In genomic region chr4:19645589-19645988, GRCh38 we compare ENCODE assay signal across 22 cellular contexts.
DNase-seq lines count a peak whose midpoint lies in the region; ATAC-seq and TF ChIP-seq lines count a peak whose summit lies in the region.
"Had no signal": no experiment of that assay in that cellular context is flagged by ENCODE, and none has a peak within 500 bp of the region (broad histone marks: within the 10 kb centered on the region; RNA-seq: fewer than 3 reads in every experiment).

No MANE protein-coding gene starts in this region.

- no peak overlapping the region for H3K4me3 Mint-ChIP-seq in neural progenitor cell
- H3K4me3 Mint-ChIP-seq: CD14-positive monocyte; CD4-positive, alpha-beta memory T cell; CD4-positive, CD25-positive, alpha-beta regulatory T cell; CD8-positive, alpha-beta memory T cell had no signal

- DNase-seq in amniotic epithelial cell (ENCODE audit: low read depth) (peak; percentile 52), iris pigment epithelial cell (ENCODE audit: low read depth) (peak; percentile 22), neural progenitor cell (ENCODE audit: low spot score) (no peak), G401 (ENCODE audit: low spot score) (no peak), T-helper 1 cell (no peak)
- DNase-seq: 8988T; ACHN; BE2C; C1 segment of cervical spinal cord; CD4-positive, alpha-beta memory T cell; CD4-positive, CD25-positive, alpha-beta regulatory T cell; CD8-positive, alpha-beta memory T cell; COR-L47; DMS 273 treated with DMSO at 0.1 percent for 48 hours; DMS153; DMS53; DMS79; GDM1 had no signal

- no peak for TF ChIP-seq CTCF in neural progenitor cell (IDR thresholded peaks at IDR 0.05)

- no peaks in the 10 kb centered on the region for H3K79me2 ChIP-seq in neural progenitor cell (ENCODE audit: low read depth)

- H3K36me3 ChIP-seq in neural progenitor cell = no peaks in the 10 kb centered on the region
- H3K36me3 ChIP-seq: BE2C, BLaER1 had no signal

- peak overlapping the region; percentile 36 for H2AFZ ChIP-seq in neural progenitor cell (replicated peaks)

- in situ Hi-C loops in G401 (cut with HindIII; ENCODE audit: low sequenced_read_pairs) = no loop called here

- no peaks in the 10 kb centered on the region for H3K36me3 Mint-ChIP-seq in neural progenitor cell
- H3K36me3 Mint-ChIP-seq: CD14-positive monocyte; CD4-positive, alpha-beta memory T cell; CD4-positive, CD25-positive, alpha-beta regulatory T cell; CD8-positive, alpha-beta memory T cell had no signal

- H3K9me3 Mint-ChIP-seq in neural progenitor cell = peaks cover 2% of the 10 kb centered on the region

- H3K27ac ChIP-seq in neural progenitor cell = no peak overlapping the region
- H3K27ac ChIP-seq: BLaER1 had no signal

- no peak overlapping the region for H3K4me2 ChIP-seq in neural progenitor cell
- H3K4me2 ChIP-seq: BLaER1 had no signal

- H4K20me1 ChIP-seq in neural progenitor cell (ENCODE audit: low read depth) = no peaks in the 10 kb centered on the region
- H4K20me1 ChIP-seq: BLaER1 had no signal

- no peaks in the 10 kb centered on the region for H3F3A ChIP-seq in neural progenitor cell (ENCODE audit: low read depth)

- H3K27me3 Mint-ChIP-seq in neural progenitor cell (ENCODE audit: insufficient read depth, low read depth) = no peaks in the 10 kb centered on the region
- H3K27me3 Mint-ChIP-seq: CD4-positive, alpha-beta memory T cell; CD4-positive, CD25-positive, alpha-beta regulatory T cell; CD8-positive, alpha-beta memory T cell had no signal

- no peaks in the 10 kb centered on the region for H3K4me1 Mint-ChIP-seq in neural progenitor cell
- H3K4me1 Mint-ChIP-seq: CD14-positive monocyte; CD4-positive, alpha-beta memory T cell; CD8-positive, alpha-beta memory T cell had no signal

- no peaks in the 10 kb centered on the region for H3K4me1 ChIP-seq in neural progenitor cell
- H3K4me1 ChIP-seq: BE2C had no signal

- no peak overlapping the region for H3K4me3 ChIP-seq in neural progenitor cell
- H3K4me3 ChIP-seq: BLaER1, GM12878 had no signal

- no peak overlapping the region for H3K9ac ChIP-seq in neural progenitor cell
- H3K9ac ChIP-seq: BLaER1 had no signal

- H3K27ac Mint-ChIP-seq in neural progenitor cell = no peak overlapping the region
- H3K27ac Mint-ChIP-seq: CD14-positive monocyte; CD4-positive, alpha-beta memory T cell; CD4-positive, CD25-positive, alpha-beta regulatory T cell; CD8-positive, alpha-beta memory T cell had no signal

- no peaks in the 10 kb centered on the region for H3K27me3 ChIP-seq in neural progenitor cell
- H3K27me3 ChIP-seq: BE2C, BLaER1 had no signal

- ATAC-seq in HG03521 (IDR thresholded peaks at IDR 0.05; ENCODE audit: unreplicated experiment) = no peak
- ATAC-seq: GM12878 had no signal

- no peaks in the 10 kb centered on the region for H3K9me3 ChIP-seq in neural progenitor cell (ENCODE audit: low read depth)
- H3K9me3 ChIP-seq: BE2C, BLaER1 had no signal

Comparison
In these comparisons a context has a peak if more than half of its experiments do, and no peak if none do; other contexts are left out.
1. DNase-seq: peak in amniotic epithelial cell (single experiment) and iris pigment epithelial cell (single experiment); none in neural progenitor cell (single experiment), G401 (single experiment) and T-helper 1 cell (0 of 5).